In the genomic region with DNA sequence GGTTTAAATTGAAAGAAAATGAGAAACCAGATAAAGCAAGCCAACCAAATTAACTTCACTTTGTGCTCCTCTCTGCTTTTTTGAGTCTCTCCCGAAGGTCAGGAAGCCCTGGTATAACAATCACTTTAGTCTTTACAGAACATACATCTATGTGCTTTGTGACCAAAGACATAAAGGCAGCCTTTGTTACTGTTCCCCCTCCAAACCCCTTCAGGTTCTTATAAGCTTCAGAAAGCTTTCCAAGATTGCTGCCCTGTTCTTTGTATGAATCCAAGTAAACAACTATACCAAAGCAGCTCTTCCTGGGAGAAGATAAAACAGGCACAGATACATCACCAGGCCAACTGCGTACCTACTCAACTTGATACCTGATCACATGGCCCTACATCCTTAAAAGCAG, we compare ENCODE assay signal across 2 cellular contexts.
TF ChIP-seq lines count a peak whose summit lies in the region.

No MANE protein-coding gene starts in this region.

TF ChIP-seq in GM12891, 5 proteins besides CTCF, POLR2A, EP300 and RAD21:
- no peak for TF ChIP-seq SPI1 (IDR thresholded peaks at IDR 0.05; ENCODE audit: low read depth, low read length)
- TF ChIP-seq POLR2AphosphoS5 (IDR thresholded peaks at IDR 0.05; ENCODE audit: low read depth, low read length): no peak
- TF ChIP-seq PAX5 (IDR thresholded peaks at IDR 0.05; ENCODE audit: insufficient read depth, low read length, severe bottlenecking): no peak
- no peak for TF ChIP-seq POU2F2 (IDR thresholded peaks at IDR 0.05; ENCODE audit: low read depth, low read length)
- no peak for TF ChIP-seq TAF1 (IDR thresholded peaks at IDR 0.05; ENCODE audit: low read depth, low read length)

TF ChIP-seq in IMR-90, 13 proteins besides CTCF, POLR2A, EP300 and RAD21:
- TF ChIP-seq BHLHE40 (IDR thresholded peaks at IDR 0.05; ENCODE audit: low read depth, low read length): no peak
- TF ChIP-seq FOS (IDR thresholded peaks at IDR 0.05; ENCODE audit: low read depth, low read length): no peak
- no peak for TF ChIP-seq NFE2L2 (IDR thresholded peaks at IDR 0.05; ENCODE audit: low read depth, low read length)
- TF ChIP-seq CHD1 (IDR thresholded peaks at IDR 0.05; ENCODE audit: low read depth, low read length): no peak
- TF ChIP-seq MAFK (IDR thresholded peaks at IDR 0.05; ENCODE audit: low read depth, low read length): no peak
- TF ChIP-seq MXI1 (IDR thresholded peaks at IDR 0.05; ENCODE audit: borderline replicate concordance, low read depth, low read length): no peak
- no peak for TF ChIP-seq RCOR1 (IDR thresholded peaks at IDR 0.05; ENCODE audit: insufficient replicate concordance, low read length)
- no peak for TF ChIP-seq USF2 (IDR thresholded peaks at IDR 0.05; ENCODE audit: low read depth, low read length)
- TF ChIP-seq, protein P1, sequence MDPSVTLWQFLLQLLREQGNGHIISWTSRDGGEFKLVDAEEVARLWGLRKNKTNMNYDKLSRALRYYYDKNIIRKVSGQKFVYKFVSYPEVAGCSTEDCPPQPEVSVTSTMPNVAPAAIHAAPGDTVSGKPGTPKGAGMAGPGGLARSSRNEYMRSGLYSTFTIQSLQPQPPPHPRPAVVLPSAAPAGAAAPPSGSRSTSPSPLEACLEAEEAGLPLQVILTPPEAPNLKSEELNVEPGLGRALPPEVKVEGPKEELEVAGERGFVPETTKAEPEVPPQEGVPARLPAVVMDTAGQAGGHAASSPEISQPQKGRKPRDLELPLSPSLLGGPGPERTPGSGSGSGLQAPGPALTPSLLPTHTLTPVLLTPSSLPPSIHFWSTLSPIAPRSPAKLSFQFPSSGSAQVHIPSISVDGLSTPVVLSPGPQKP (IDR thresholded peaks at IDR 0.05; ENCODE audit: borderline replicate concordance, low read depth, low read length): no peak
- TF ChIP-seq MAZ (IDR thresholded peaks at IDR 0.05; ENCODE audit: borderline replicate concordance, low read depth, low read length): no peak
- TF ChIP-seq RFX5 (IDR thresholded peaks at IDR 0.05; ENCODE audit: low read depth, low read length): no peak
- TF ChIP-seq SMC3 (IDR thresholded peaks at IDR 0.05; ENCODE audit: low read depth, low read length): no peak
- TF ChIP-seq CEBPB (IDR thresholded peaks at IDR 0.05; ENCODE audit: low read depth, low read length): no peak
